Comparison of ENCODE assay signal across 1 cellular context in genomic region chr1:41268154-41268770, GRCh38.
TF ChIP-seq lines count a peak whose summit lies in the region.

No MANE protein-coding gene starts in this region.

TF ChIP-seq in K562, 482 proteins besides CTCF, POLR2A, EP300 and RAD21 (continued from another document and continues in another):
- TF ChIP-seq HCFC1 (IDR thresholded peaks at IDR 0.05; ENCODE audit: low read depth, low read length) (0 out of 2 replicates have a peak, but pooled peaks have one; percentile 33), RBM34 (IDR thresholded peaks at IDR 0.05; ENCODE audit: borderline replicate concordance, insufficient read depth, low read length) (no peak), GTF2A2 (tag; IDR thresholded peaks at IDR 0.05) (no peak), HDAC1 (IDR thresholded peaks at IDR 0.05) (no peak; a peak in 1 of 4 replicates), ZNF586 (CRISPR knock-in tag; conservative IDR thresholded peaks at IDR 0.05) (no peak), ZNF253 (CRISPR knock-in tag; conservative IDR thresholded peaks at IDR 0.05) (no peak), PHF21A (IDR thresholded peaks at IDR 0.05; ENCODE audit: borderline replicate concordance, low read depth) (no peak), HNRNPL (IDR thresholded peaks at IDR 0.05; ENCODE audit: low read depth, low read length) (no peak), NCOA2 (IDR thresholded peaks at IDR 0.05; ENCODE audit: partially characterized antibody in 2 of 2) (no peak), ZNF318 (IDR thresholded peaks at IDR 0.05; ENCODE audit: borderline replicate concordance in 1 of 2, low read depth in 1 of 2) (no peak), ZNF280B (CRISPR knock-in tag; IDR thresholded peaks at IDR 0.05) (no peak), HIVEP1 (CRISPR knock-in tag; IDR thresholded peaks at IDR 0.05) (no peak), SMARCA5 (IDR thresholded peaks at IDR 0.05) (no peak), RREB1 (CRISPR knock-in tag; IDR thresholded peaks at IDR 0.05) (no peak), PYGO2 (tag; IDR thresholded peaks at IDR 0.05) (no peak), ZNF398 (CRISPR knock-in tag; IDR thresholded peaks at IDR 0.05) (no peak), NCOR1 (IDR thresholded peaks at IDR 0.05) (no peak), NFIX (CRISPR knock-in tag; IDR thresholded peaks at IDR 0.05; ENCODE audit: low read depth) (no peak), TAF9B (IDR thresholded peaks at IDR 0.05; ENCODE audit: partially characterized antibody) (no peak), CGGBP1 (CRISPR knock-in tag; IDR thresholded peaks at IDR 0.05) (no peak), ZBTB1 (CRISPR knock-in tag; IDR thresholded peaks at IDR 0.05; ENCODE audit: borderline replicate concordance, low read depth) (0 out of 2 replicates have a peak, but pooled peaks have one; percentile 42), SREBF1 (IDR thresholded peaks at IDR 0.05; ENCODE audit: borderline replicate concordance, low read depth, low read length) (no peak), ZNF518B (CRISPR knock-in tag; IDR thresholded peaks at IDR 0.05) (no peak), ZBTB17 (CRISPR knock-in tag; IDR thresholded peaks at IDR 0.05) (no peak), TEAD1 (CRISPR knock-in tag; IDR thresholded peaks at IDR 0.05) (no peak), MCM3 (IDR thresholded peaks at IDR 0.05) (no peak), HNRNPK (IDR thresholded peaks at IDR 0.05; ENCODE audit: low read depth, low read length, poor library complexity, severe bottlenecking) (no peak), MCM5 (IDR thresholded peaks at IDR 0.05; ENCODE audit: low read depth) (no peak), JUND (IDR thresholded peaks at IDR 0.05; ENCODE audit: borderline replicate concordance, low read depth, low read length) (peak; percentile 72), JUND (tag; IDR thresholded peaks at IDR 0.05; ENCODE audit: borderline replicate concordance, low read depth, low read length) (no peak; the same call in 2 of the 3 replicates), RAD51 (IDR thresholded peaks at IDR 0.05; ENCODE audit: borderline replicate concordance, low read depth) (no peak), NFXL1 (CRISPR knock-in tag; IDR thresholded peaks at IDR 0.05) (no peak), TFAP4 (CRISPR knock-in tag; IDR thresholded peaks at IDR 0.05; ENCODE audit: borderline replicate concordance) (peak; percentile 41; the same call in 1 of the 2 replicates), RFX7 (CRISPR knock-in tag; IDR thresholded peaks at IDR 0.05) (no peak), MLLT1 (IDR thresholded peaks at IDR 0.05) (no peak)
